10 cellular contexts compared by ENCODE assay signal in the genomic region with DNA sequence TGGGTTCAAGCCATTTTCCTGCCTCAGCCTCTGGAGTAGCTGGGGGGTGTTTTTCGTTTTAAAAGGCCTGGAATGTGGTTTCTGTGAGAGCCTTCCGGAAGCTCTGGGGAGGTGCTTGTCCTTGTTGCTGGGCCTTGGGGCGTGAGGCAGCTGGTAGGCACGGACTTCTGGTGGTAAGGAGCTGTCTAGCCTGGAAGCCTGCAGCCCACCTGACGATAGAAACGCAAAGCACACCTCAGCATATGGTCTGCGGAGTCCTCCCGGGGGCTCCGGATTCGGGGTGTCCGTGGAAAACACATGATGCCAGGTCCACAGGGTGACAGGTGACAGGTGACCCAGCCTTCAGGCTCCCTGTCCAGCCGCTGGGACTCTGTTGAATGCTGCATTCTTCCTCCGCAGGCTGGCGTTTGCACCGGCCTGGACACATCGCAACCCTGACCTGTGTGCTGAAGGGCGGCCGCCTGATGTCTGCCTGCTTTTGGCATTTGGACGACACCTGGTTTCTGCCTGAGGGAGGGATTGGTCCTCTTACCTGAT. TPM values are rescaled to one million over a fixed set of nuclear protein-coding genes. Genes with fewer than 3 reads are reported as not detected.
DNase-seq lines count a peak whose midpoint lies in the region; ATAC-seq, FAIRE-seq and TF ChIP-seq lines count a peak whose summit lies in the region.
"Had no signal": no experiment of that assay in that cellular context is flagged by ENCODE, and none has a peak within 500 bp of the region (broad histone marks: within the 10 kb centered on the region; RNA-seq: fewer than 3 reads in every experiment).

No MANE protein-coding gene starts in this region.

- ATAC-seq in GM18861 (IDR thresholded peaks at IDR 0.05; ENCODE audit: unreplicated experiment), result no peak
- ATAC-seq: SK-N-SH treated with all-trans-retinoic acid at 6 μM for 48 hours had no signal

- TF ChIP-seq POLR2A in GM12892 (IDR thresholded peaks at IDR 0.05; ENCODE audit: low read depth, low read length), result no peak
- no peak for TF ChIP-seq POLR2A in NB4 (IDR thresholded peaks at IDR 0.05; ENCODE audit: extremely low read depth, insufficient read length)

- TF ChIP-seq CTCF in NB4 (IDR thresholded peaks at IDR 0.05; ENCODE audit: low read depth, low read length), result no peak
- no peak for TF ChIP-seq CTCF in epithelial cell of esophagus (IDR thresholded peaks at IDR 0.05; ENCODE audit: insufficient read depth, low read depth, low read length, missing control alignments)

- H3K4me3 ChIP-seq in NB4 (ENCODE audit: low read depth, low read length) (peak overlapping the region; percentile 56), epithelial cell of esophagus (ENCODE audit: low read length) (no peak overlapping the region)

- intact Hi-C loops in posterior vena cava (cut with DNase I), result loop anchor here in 1 of 2 donors (5.0 kb wide), 1 partner anchor 118 kb away; no protein-coding TSS in a partner anchor

- DNase-seq in GM12892 (ENCODE audit: insufficient read length) (no peak), NB4 (ENCODE audit: low read depth) (peak; percentile 94), epithelial cell of esophagus (ENCODE audit: low read depth) (peak; percentile 19), posterior vena cava (ENCODE audit: low spot score) (peak; percentile 78), NCI-H146 (lab: John Stamatoyannopoulos, UW) (no peak), hypothalamus (lab: John Stamatoyannopoulos, UW) (no peak), NCI-H510A (lab: John Stamatoyannopoulos, UW) (no peak)
- DNase-seq: effector CD8-positive, alpha-beta T cell had no signal

- FAIRE-seq in GM12892 (lab: Jason Lieb, UNC), result peak; percentile 38

RNA-seq across cellular contexts. Expression of gene INPP5A, which starts 37.3 kb away (rescaled TPM):
- 3.6 TPM for polyA plus RNA-seq in GM12892 (2012; ENCODE audit: missing spikeins)
- 100 to 1,000 TPM in 1 of 2 donors, 10 to 100 TPM in 1; 65.2 to 102 TPM for total RNA-seq in posterior vena cava

Comparison
In these comparisons a context has a peak if more than half of its experiments do, and no peak if none do; other contexts are left out.
1. DNase-seq: peak in NB4 (single experiment), epithelial cell of esophagus (single experiment) and posterior vena cava (single experiment); none in GM12892 (single experiment), NCI-H146 (single experiment), hypothalamus (0 of 51) and NCI-H510A (single experiment).